1 cellular context compared by ENCODE assay signal in the genomic region with DNA sequence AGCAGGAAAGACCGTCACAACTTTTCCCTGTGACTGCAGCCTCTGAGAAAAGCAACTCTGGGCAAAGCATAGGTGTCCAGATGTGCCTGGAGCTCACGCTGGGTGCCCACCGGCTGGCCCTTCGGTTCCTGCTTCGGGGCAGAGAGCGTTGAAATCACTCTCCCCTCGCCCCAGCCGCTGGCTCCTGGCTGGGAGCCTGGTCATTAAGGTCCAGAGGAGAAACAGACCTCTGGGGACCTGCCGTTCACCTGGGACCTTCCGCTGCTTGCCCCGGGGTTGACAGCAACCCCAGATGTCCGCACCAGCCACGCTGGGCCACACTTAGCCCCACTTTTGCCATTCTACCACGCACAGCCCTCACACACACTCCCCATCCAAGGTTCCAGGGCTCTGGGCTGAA.
TF ChIP-seq lines count a peak whose summit lies in the region.

No MANE protein-coding gene starts in this region.

TF ChIP-seq in HepG2, 621 proteins besides CTCF, POLR2A, EP300 and RAD21:
- TF ChIP-seq, protein P1, sequence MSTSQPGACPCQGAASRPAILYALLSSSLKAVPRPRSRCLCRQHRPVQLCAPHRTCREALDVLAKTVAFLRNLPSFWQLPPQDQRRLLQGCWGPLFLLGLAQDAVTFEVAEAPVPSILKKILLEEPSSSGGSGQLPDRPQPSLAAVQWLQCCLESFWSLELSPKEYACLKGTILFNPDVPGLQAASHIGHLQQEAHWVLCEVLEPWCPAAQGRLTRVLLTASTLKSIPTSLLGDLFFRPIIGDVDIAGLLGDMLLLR (CRISPR knock-in tag; IDR thresholded peaks at IDR 0.05), result no peak
- TF ChIP-seq ATM (IDR thresholded peaks at IDR 0.05; ENCODE audit: borderline replicate concordance) (no peak), RBM22 (optimal IDR thresholded peaks at IDR 0.05; ENCODE audit: low read length) (peak; percentile 53), ZNF597 (CRISPR knock-in tag; IDR thresholded peaks at IDR 0.05) (no peak), AGO2 (optimal IDR thresholded peaks at IDR 0.05; ENCODE audit: low read depth, low read length) (peak; percentile 67)
